16 cellular contexts compared by ENCODE assay signal in genomic region chr14:66635435-66635834, GRCh38.
DNase-seq lines count a peak whose midpoint lies in the region; ATAC-seq, FAIRE-seq and TF ChIP-seq lines count a peak whose summit lies in the region.
"Had no signal": no experiment of that assay in that cellular context is flagged by ENCODE, and none has a peak within 500 bp of the region (broad histone marks: within the 10 kb centered on the region; RNA-seq: fewer than 3 reads in every experiment).

No MANE protein-coding gene starts in this region.

- no peak for DNase-seq in SK-N-SH
- DNase-seq in amniotic epithelial cell (ENCODE audit: low read depth), result peak; percentile 45
- DNase-seq in fibroblast of pulmonary artery (ENCODE audit: low read depth), result peak; percentile 17
- DNase-seq in GM19239 (ENCODE audit: insufficient read length, low spot score), result no peak
- DNase-seq in T-cell, result no peak
- DNase-seq: AML-193; CD4-positive, alpha-beta T cell; DMS79 treated with DMSO at 0.1 percent for 48 hours; GF-D8; H9 had no signal

- H3K4me3 ChIP-seq in SK-N-SH (ENCODE audit: low read depth in 2 of 2, low read length in 1 of 2) (no peak overlapping the region), fibroblast of pulmonary artery (replicated peaks; ENCODE audit: low read depth, low read length) (no peak overlapping the region)
- H3K4me3 ChIP-seq: A549 had no signal

- no peak overlapping the region for H3K4me3 Mint-ChIP-seq in T-cell
- H3K4me3 Mint-ChIP-seq: CD4-positive, alpha-beta T cell; H9 had no signal

- ATAC-seq in SK-N-SH treated with all-trans-retinoic acid at 6 μM for 48 hours (no peak), HG03025 (IDR thresholded peaks at IDR 0.05; ENCODE audit: low FRiP score, unreplicated experiment) (no peak), T-cell (replicated peaks in 1 of 4) (no peak)
- ATAC-seq: A549 had no signal

- no peaks in the 10 kb centered on the region for H3K9me2 ChIP-seq in SK-N-SH

- no peak overlapping the region for H3K27ac ChIP-seq in SK-N-SH (ENCODE audit: low read depth in 2 of 2, low read length in 1 of 2)
- H3K27ac ChIP-seq: 22Rv1, A549, C4-2B had no signal

- no peaks in the 10 kb centered on the region for H3F3A ChIP-seq in SK-N-SH (replicated peaks; ENCODE audit: insufficient read depth)

- no peak for TF ChIP-seq RAD21 in SK-N-SH (IDR thresholded peaks at IDR 0.05; ENCODE audit: low read length)

- H3K9me3 ChIP-seq in SK-N-SH, result no peaks in the 10 kb centered on the region
- H3K9me3 ChIP-seq: A549 had no signal

- H3K27me3 Mint-ChIP-seq in T-cell, result no peaks in the 10 kb centered on the region
- H3K27me3 Mint-ChIP-seq: CD4-positive, alpha-beta T cell had no signal

- H3K9me3 Mint-ChIP-seq in T-cell, result peaks cover 0 to 7% (median 0%) of the 10 kb centered on the region in 3 donors
- H3K9me3 Mint-ChIP-seq: CD4-positive, alpha-beta T cell; H9 had no signal

- no peaks in the 10 kb centered on the region for H4K20me1 ChIP-seq in SK-N-SH (ENCODE audit: insufficient read depth)

- H3K4me1 Mint-ChIP-seq in T-cell, result peaks cover 0 to 5% (median 3%) of the 10 kb centered on the region in 3 donors
- H3K4me1 Mint-ChIP-seq: H9 had no signal

- H2AFZ ChIP-seq in SK-N-SH (ENCODE audit: low read depth), result no peak overlapping the region; the same call in 1 of the 2 replicates

- peaks cover 0 to 6% of the 10 kb centered on the region in 2 experiments; a peak in 2 of 4 replicates for H3K4me1 ChIP-seq in SK-N-SH (ENCODE audit: control insufficient read depth in 1 of 2, insufficient read depth in 2 of 2, low read depth in 1 of 2, low read length in 1 of 2)

- peaks cover 6% of the 10 kb centered on the region for H3K36me3 Mint-ChIP-seq in T-cell

- no peak for TF ChIP-seq CTCF in SK-N-SH (IDR thresholded peaks at IDR 0.05)
- no peak for TF ChIP-seq CTCF in fibroblast of pulmonary artery (IDR thresholded peaks at IDR 0.05; ENCODE audit: low read length, missing control alignments)

- POLR2A ChIA-PET in SK-N-SH (lab: Yijun Ruan, JAX), result no interaction called here
- POLR2A ChIA-PET in T-cell (lab: Charles Lee), result no interaction called here

- H3K27ac Mint-ChIP-seq in T-cell, result no peak overlapping the region
- H3K27ac Mint-ChIP-seq: CD4-positive, alpha-beta T cell; H9 had no signal

- CTCF ChIA-PET in SK-N-SH (lab: Yijun Ruan, JAX) (no interaction called here), T-cell (lab: Charles Lee) (no interaction called here)

- no peaks in the 10 kb centered on the region for H3K79me2 ChIP-seq in SK-N-SH (ENCODE audit: insufficient read depth)

- H3K9ac ChIP-seq in SK-N-SH, result no peak overlapping the region

- TF ChIP-seq EP300 in SK-N-SH (IDR thresholded peaks at IDR 0.05; ENCODE audit: borderline replicate concordance in 1 of 2, low read depth in 1 of 2, low read length in 1 of 2), result no peak

- no peaks in the 10 kb centered on the region for H3K36me3 ChIP-seq in SK-N-SH (replicated peaks in 1 of 2; ENCODE audit: control insufficient read depth in 1 of 2, insufficient read depth in 2 of 2, low read length in 1 of 2)

- FAIRE-seq in GM19239 (lab: Jason Lieb, UNC), result no peak
- FAIRE-seq: A549, H1 had no signal

- WGBS in SK-N-SH (ENCODE audit: low lambda C conversion rate), result 69% methylated on average over 2 of the region's 2 CpGs

- H3K27me3 ChIP-seq in SK-N-SH (ENCODE audit: insufficient read depth), result no peaks in the 10 kb centered on the region

- H3K4me2 ChIP-seq in SK-N-SH, result no peak overlapping the region
- H3K4me2 ChIP-seq: A549 had no signal

TF ChIP-seq in SK-N-SH treated with all-trans-retinoic acid at 6 μM for 48 hours, 23 proteins besides CTCF, POLR2A, EP300 and RAD21:
- TF ChIP-seq CREB5 (CRISPR knock-in tag; IDR thresholded peaks at IDR 0.05; ENCODE audit: low read depth), result no peak
- no peak for TF ChIP-seq TCF4 (CRISPR knock-in tag; IDR thresholded peaks at IDR 0.05; ENCODE audit: borderline replicate concordance)
- peak; percentile 94 for TF ChIP-seq ISL1 (CRISPR knock-in tag; IDR thresholded peaks at IDR 0.05)

TF ChIP-seq in SK-N-SH, 30 proteins besides CTCF, POLR2A, EP300 and RAD21:
- no peak for TF ChIP-seq ZBTB33 (IDR thresholded peaks at IDR 0.05; ENCODE audit: borderline replicate concordance, low read depth)
- TF ChIP-seq SIN3A (IDR thresholded peaks at IDR 0.05; ENCODE audit: borderline replicate concordance, low read depth, low read length), result no peak
- TF ChIP-seq NRF1 (IDR thresholded peaks at IDR 0.05; ENCODE audit: low read depth, low read length), result no peak
- TF ChIP-seq EZH2phosphoT487 (IDR thresholded peaks at IDR 0.05; ENCODE audit: borderline replicate concordance, low read depth), result no peak
- TF ChIP-seq TCF12 (IDR thresholded peaks at IDR 0.05), result no peak
- no peak for TF ChIP-seq FOXJ3 (CRISPR knock-in tag; IDR thresholded peaks at IDR 0.05)
- TF ChIP-seq TEAD4 (IDR thresholded peaks at IDR 0.05; ENCODE audit: borderline replicate concordance, insufficient read depth), result no peak
- TF ChIP-seq RCOR1 (IDR thresholded peaks at IDR 0.05; ENCODE audit: low read length), result no peak
- no peak for TF ChIP-seq MXI1 (IDR thresholded peaks at IDR 0.05; ENCODE audit: low read depth, low read length)
- no peak for TF ChIP-seq GATA2 (CRISPR knock-in tag; IDR thresholded peaks at IDR 0.05)
- TF ChIP-seq CHD2 (IDR thresholded peaks at IDR 0.05; ENCODE audit: low read length, partially characterized antibody), result no peak
- TF ChIP-seq FOXM1 (IDR thresholded peaks at IDR 0.05; ENCODE audit: low read depth), result no peak
- TF ChIP-seq RFX5 (IDR thresholded peaks at IDR 0.05; ENCODE audit: low read length), result no peak

Comparison
In these comparisons a context has a peak if more than half of its experiments do, and no peak if none do; other contexts are left out.
1. DNase-seq: peak in amniotic epithelial cell (single experiment) and fibroblast of pulmonary artery (single experiment); none in SK-N-SH (single experiment), GM19239 (single experiment) and T-cell (0 of 34).